ENCODE assay signal across 1 cellular context in genomic region chr6:133568970-133569889, GRCh38.
TF ChIP-seq lines count a peak whose summit lies in the region.

No MANE protein-coding gene starts in this region.

TF ChIP-seq in GM23338, 12 proteins besides CTCF, POLR2A, EP300 and RAD21:
- TF ChIP-seq, protein P1, sequence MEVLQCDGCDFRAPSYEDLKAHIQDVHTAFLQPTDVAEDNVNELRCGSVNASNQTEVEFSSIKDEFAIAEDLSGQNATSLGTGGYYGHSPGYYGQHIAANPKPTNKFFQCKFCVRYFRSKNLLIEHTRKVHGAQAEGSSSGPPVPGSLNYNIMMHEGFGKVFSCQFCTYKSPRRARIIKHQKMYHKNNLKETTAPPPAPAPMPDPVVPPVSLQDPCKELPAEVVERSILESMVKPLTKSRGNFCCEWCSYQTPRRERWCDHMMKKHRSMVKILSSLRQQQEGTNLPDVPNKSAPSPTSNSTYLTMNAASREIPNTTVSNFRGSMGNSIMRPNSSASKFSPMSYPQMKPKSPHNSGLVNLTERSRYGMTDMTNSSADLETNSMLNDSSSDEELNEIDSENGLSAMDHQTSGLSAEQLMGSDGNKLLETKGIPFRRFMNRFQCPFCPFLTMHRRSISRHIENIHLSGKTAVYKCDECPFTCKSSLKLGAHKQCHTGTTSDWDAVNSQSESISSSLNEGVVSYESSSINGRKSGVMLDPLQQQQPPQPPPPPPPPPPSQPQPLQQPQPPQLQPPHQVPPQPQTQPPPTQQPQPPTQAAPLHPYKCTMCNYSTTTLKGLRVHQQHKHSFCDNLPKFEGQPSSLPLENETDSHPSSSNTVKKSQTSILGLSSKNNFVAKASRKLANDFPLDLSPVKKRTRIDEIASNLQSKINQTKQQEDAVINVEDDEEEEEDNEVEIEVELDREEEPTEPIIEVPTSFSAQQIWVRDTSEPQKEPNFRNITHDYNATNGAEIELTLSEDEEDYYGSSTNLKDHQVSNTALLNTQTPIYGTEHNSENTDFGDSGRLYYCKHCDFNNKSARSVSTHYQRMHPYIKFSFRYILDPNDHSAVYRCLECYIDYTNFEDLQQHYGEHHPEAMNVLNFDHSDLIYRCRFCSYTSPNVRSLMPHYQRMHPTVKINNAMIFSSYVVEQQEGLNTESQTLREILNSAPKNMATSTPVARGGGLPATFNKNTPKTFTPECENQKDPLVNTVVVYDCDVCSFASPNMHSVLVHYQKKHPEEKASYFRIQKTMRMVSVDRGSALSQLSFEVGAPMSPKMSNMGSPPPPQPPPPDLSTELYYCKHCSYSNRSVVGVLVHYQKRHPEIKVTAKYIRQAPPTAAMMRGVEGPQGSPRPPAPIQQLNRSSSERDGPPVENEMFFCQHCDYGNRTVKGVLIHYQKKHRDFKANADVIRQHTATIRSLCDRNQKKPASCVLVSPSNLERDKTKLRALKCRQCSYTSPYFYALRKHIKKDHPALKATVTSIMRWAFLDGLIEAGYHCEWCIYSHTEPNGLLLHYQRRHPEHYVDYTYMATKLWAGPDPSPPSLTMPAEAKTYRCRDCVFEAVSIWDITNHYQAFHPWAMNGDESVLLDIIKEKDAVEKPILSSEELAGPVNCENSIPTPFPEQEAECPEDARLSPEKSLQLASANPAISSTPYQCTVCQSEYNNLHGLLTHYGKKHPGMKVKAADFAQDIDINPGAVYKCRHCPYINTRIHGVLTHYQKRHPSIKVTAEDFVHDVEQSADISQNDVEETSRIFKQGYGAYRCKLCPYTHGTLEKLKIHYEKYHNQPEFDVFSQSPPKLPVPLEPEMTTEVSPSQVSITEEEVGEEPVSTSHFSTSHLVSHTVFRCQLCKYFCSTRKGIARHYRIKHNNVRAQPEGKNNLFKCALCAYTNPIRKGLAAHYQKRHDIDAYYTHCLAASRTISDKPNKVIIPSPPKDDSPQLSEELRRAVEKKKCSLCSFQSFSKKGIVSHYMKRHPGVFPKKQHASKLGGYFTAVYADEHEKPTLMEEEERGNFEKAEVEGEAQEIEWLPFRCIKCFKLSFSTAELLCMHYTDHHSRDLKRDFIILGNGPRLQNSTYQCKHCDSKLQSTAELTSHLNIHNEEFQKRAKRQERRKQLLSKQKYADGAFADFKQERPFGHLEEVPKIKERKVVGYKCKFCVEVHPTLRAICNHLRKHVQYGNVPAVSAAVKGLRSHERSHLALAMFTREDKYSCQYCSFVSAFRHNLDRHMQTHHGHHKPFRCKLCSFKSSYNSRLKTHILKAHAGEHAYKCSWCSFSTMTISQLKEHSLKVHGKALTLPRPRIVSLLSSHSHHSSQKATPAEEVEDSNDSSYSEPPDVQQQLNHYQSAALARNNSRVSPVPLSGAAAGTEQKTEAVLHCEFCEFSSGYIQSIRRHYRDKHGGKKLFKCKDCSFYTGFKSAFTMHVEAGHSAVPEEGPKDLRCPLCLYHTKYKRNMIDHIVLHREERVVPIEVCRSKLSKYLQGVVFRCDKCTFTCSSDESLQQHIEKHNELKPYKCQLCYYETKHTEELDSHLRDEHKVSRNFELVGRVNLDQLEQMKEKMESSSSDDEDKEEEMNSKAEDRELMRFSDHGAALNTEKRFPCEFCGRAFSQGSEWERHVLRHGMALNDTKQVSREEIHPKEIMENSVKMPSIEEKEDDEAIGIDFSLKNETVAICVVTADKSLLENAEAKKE (CRISPR knock-in tag; IDR thresholded peaks at IDR 0.05) = no peak
- no peak for TF ChIP-seq STAT1 (IDR thresholded peaks at IDR 0.05; ENCODE audit: unreplicated experiment)
- no peak; the same call in 1 of the 2 replicates for TF ChIP-seq CREB1 (CRISPR knock-in tag; IDR thresholded peaks at IDR 0.05; ENCODE audit: low read depth)
- no peak for TF ChIP-seq POLR2AphosphoS5 (IDR thresholded peaks at IDR 0.05; ENCODE audit: low read depth)
- TF ChIP-seq EZH2 (IDR thresholded peaks at IDR 0.05; ENCODE audit: low read depth, unreplicated experiment) = no peak
- TF ChIP-seq, protein P2, sequence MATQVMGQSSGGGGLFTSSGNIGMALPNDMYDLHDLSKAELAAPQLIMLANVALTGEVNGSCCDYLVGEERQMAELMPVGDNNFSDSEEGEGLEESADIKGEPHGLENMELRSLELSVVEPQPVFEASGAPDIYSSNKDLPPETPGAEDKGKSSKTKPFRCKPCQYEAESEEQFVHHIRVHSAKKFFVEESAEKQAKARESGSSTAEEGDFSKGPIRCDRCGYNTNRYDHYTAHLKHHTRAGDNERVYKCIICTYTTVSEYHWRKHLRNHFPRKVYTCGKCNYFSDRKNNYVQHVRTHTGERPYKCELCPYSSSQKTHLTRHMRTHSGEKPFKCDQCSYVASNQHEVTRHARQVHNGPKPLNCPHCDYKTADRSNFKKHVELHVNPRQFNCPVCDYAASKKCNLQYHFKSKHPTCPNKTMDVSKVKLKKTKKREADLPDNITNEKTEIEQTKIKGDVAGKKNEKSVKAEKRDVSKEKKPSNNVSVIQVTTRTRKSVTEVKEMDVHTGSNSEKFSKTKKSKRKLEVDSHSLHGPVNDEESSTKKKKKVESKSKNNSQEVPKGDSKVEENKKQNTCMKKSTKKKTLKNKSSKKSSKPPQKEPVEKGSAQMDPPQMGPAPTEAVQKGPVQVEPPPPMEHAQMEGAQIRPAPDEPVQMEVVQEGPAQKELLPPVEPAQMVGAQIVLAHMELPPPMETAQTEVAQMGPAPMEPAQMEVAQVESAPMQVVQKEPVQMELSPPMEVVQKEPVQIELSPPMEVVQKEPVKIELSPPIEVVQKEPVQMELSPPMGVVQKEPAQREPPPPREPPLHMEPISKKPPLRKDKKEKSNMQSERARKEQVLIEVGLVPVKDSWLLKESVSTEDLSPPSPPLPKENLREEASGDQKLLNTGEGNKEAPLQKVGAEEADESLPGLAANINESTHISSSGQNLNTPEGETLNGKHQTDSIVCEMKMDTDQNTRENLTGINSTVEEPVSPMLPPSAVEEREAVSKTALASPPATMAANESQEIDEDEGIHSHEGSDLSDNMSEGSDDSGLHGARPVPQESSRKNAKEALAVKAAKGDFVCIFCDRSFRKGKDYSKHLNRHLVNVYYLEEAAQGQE (IDR thresholded peaks at IDR 0.05; ENCODE audit: unreplicated experiment) = no peak
- no peak for TF ChIP-seq ETS1 (IDR thresholded peaks at IDR 0.05)
- TF ChIP-seq ZNF114 (CRISPR knock-in tag; IDR thresholded peaks at IDR 0.05) = no peak
- no peak for TF ChIP-seq EZH2phosphoT487 (IDR thresholded peaks at IDR 0.05; ENCODE audit: unreplicated experiment)
- TF ChIP-seq NANOG (IDR thresholded peaks at IDR 0.05; ENCODE audit: borderline replicate concordance) = no peak
